In genomic region chr1:171429137-171429536, GRCh38 we compare ENCODE assay signal across 1 cellular context.
TF ChIP-seq lines count a peak whose summit lies in the region.

No MANE protein-coding gene starts in this region.

TF ChIP-seq in H1, 55 proteins besides CTCF, POLR2A, EP300 and RAD21 (continued from another document):
- TF ChIP-seq, protein P1, sequence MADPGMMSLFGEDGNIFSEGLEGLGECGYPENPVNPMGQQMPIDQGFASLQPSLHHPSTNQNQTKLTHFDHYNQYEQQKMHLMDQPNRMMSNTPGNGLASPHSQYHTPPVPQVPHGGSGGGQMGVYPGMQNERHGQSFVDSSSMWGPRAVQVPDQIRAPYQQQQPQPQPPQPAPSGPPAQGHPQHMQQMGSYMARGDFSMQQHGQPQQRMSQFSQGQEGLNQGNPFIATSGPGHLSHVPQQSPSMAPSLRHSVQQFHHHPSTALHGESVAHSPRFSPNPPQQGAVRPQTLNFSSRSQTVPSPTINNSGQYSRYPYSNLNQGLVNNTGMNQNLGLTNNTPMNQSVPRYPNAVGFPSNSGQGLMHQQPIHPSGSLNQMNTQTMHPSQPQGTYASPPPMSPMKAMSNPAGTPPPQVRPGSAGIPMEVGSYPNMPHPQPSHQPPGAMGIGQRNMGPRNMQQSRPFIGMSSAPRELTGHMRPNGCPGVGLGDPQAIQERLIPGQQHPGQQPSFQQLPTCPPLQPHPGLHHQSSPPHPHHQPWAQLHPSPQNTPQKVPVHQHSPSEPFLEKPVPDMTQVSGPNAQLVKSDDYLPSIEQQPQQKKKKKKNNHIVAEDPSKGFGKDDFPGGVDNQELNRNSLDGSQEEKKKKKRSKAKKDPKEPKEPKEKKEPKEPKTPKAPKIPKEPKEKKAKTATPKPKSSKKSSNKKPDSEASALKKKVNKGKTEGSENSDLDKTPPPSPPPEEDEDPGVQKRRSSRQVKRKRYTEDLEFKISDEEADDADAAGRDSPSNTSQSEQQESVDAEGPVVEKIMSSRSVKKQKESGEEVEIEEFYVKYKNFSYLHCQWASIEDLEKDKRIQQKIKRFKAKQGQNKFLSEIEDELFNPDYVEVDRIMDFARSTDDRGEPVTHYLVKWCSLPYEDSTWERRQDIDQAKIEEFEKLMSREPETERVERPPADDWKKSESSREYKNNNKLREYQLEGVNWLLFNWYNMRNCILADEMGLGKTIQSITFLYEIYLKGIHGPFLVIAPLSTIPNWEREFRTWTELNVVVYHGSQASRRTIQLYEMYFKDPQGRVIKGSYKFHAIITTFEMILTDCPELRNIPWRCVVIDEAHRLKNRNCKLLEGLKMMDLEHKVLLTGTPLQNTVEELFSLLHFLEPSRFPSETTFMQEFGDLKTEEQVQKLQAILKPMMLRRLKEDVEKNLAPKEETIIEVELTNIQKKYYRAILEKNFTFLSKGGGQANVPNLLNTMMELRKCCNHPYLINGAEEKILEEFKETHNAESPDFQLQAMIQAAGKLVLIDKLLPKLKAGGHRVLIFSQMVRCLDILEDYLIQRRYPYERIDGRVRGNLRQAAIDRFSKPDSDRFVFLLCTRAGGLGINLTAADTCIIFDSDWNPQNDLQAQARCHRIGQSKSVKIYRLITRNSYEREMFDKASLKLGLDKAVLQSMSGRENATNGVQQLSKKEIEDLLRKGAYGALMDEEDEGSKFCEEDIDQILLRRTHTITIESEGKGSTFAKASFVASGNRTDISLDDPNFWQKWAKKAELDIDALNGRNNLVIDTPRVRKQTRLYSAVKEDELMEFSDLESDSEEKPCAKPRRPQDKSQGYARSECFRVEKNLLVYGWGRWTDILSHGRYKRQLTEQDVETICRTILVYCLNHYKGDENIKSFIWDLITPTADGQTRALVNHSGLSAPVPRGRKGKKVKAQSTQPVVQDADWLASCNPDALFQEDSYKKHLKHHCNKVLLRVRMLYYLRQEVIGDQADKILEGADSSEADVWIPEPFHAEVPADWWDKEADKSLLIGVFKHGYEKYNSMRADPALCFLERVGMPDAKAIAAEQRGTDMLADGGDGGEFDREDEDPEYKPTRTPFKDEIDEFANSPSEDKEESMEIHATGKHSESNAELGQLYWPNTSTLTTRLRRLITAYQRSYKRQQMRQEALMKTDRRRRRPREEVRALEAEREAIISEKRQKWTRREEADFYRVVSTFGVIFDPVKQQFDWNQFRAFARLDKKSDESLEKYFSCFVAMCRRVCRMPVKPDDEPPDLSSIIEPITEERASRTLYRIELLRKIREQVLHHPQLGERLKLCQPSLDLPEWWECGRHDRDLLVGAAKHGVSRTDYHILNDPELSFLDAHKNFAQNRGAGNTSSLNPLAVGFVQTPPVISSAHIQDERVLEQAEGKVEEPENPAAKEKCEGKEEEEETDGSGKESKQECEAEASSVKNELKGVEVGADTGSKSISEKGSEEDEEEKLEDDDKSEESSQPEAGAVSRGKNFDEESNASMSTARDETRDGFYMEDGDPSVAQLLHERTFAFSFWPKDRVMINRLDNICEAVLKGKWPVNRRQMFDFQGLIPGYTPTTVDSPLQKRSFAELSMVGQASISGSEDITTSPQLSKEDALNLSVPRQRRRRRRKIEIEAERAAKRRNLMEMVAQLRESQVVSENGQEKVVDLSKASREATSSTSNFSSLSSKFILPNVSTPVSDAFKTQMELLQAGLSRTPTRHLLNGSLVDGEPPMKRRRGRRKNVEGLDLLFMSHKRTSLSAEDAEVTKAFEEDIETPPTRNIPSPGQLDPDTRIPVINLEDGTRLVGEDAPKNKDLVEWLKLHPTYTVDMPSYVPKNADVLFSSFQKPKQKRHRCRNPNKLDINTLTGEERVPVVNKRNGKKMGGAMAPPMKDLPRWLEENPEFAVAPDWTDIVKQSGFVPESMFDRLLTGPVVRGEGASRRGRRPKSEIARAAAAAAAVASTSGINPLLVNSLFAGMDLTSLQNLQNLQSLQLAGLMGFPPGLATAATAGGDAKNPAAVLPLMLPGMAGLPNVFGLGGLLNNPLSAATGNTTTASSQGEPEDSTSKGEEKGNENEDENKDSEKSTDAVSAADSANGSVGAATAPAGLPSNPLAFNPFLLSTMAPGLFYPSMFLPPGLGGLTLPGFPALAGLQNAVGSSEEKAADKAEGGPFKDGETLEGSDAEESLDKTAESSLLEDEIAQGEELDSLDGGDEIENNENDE (IDR thresholded peaks at IDR 0.05; ENCODE audit: insufficient replicate concordance, low read length), result no peak
- TF ChIP-seq SRF (IDR thresholded peaks at IDR 0.05; ENCODE audit: low read depth, low read length) (no peak), HDAC6 (IDR thresholded peaks at IDR 0.05; ENCODE audit: low read depth, low read length) (no peak)
